In the genomic region with DNA sequence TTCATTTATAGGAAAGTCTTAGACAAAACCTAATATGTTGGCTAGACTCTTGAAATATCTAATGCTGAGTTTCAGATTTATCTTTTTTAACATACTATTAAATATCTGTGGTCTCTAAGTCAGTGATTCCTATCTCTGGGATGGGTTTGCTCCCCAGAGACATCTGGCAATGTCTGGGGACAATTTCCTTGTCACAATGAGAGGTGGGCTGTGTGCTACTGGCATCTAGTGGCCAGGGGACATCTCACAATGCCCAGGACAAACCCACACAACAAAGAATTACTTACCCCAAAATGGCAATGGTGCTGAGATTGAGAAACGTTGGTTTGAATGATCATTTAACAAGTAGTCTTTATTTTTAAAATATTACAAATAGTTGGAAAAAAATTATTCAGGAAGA, we compare ENCODE assay signal across 9 cellular contexts.
DNase-seq lines count a peak whose midpoint lies in the region; ATAC-seq and TF ChIP-seq lines count a peak whose summit lies in the region.
"Had no signal": no experiment of that assay in that cellular context is flagged by ENCODE, and none has a peak within 500 bp of the region (broad histone marks: within the 10 kb centered on the region; RNA-seq: fewer than 3 reads in every experiment).

No MANE protein-coding gene starts in this region.

- H3K4me3 ChIP-seq in GM12865 (ENCODE audit: low read depth, low read length) (no peak overlapping the region), parathyroid adenoma (ENCODE audit: low read depth, low read length) (no peak overlapping the region)

- no peak overlapping the region for H2AFZ ChIP-seq in parathyroid adenoma

- no peaks in the 10 kb centered on the region for H3K9me3 Mint-ChIP-seq in chondrocyte (ENCODE audit: low read depth)

- H3K4me1 Mint-ChIP-seq in chondrocyte (ENCODE audit: low read depth): peaks cover 2% of the 10 kb centered on the region
- H3K4me1 Mint-ChIP-seq: activated naive CD4-positive, alpha-beta T cell treated with anti-CD3 and anti-CD28 coated beads, Interleukin-2, amount 50 U/mL, for 24 hours had no signal

- no peaks in the 10 kb centered on the region for H3K9me3 ChIP-seq in parathyroid adenoma (ENCODE audit: control insufficient read depth, low read length)

- H3K27me3 Mint-ChIP-seq in chondrocyte (ENCODE audit: low read depth): no peaks in the 10 kb centered on the region
- H3K27me3 Mint-ChIP-seq: activated naive CD4-positive, alpha-beta T cell treated with anti-CD3 and anti-CD28 coated beads, Interleukin-2, amount 50 U/mL, for 24 hours had no signal

- no peak overlapping the region for H3K27ac Mint-ChIP-seq in chondrocyte (ENCODE audit: unreplicated experiment)
- H3K27ac Mint-ChIP-seq: activated naive CD4-positive, alpha-beta T cell treated with anti-CD3 and anti-CD28 coated beads, Interleukin-2, amount 50 U/mL, for 24 hours had no signal

- H3K4me1 ChIP-seq in parathyroid adenoma: no peaks in the 10 kb centered on the region

- H3K4me3 Mint-ChIP-seq in chondrocyte (ENCODE audit: unreplicated experiment): no peak overlapping the region
- H3K4me3 Mint-ChIP-seq: activated naive CD4-positive, alpha-beta T cell treated with anti-CD3 and anti-CD28 coated beads, Interleukin-2, amount 50 U/mL, for 24 hours had no signal

- H3K36me3 Mint-ChIP-seq in chondrocyte (ENCODE audit: low read depth): peaks cover 9% of the 10 kb centered on the region
- H3K36me3 Mint-ChIP-seq: activated naive CD4-positive, alpha-beta T cell treated with anti-CD3 and anti-CD28 coated beads, Interleukin-2, amount 50 U/mL, for 24 hours had no signal

- H3K27ac ChIP-seq in parathyroid adenoma: no peak overlapping the region

- no peak overlapping the region for H3K4me2 ChIP-seq in parathyroid adenoma (ENCODE audit: low read length)

- no peaks in the 10 kb centered on the region for H3K27me3 ChIP-seq in parathyroid adenoma (ENCODE audit: control insufficient read depth, insufficient read depth, low read length)

- no peaks in the 10 kb centered on the region for H3K79me2 ChIP-seq in parathyroid adenoma

- ATAC-seq in HG03457 (IDR thresholded peaks at IDR 0.05; ENCODE audit: unreplicated experiment) (no peak), esophagus mucosa (no peak), GM19452 (IDR thresholded peaks at IDR 0.05; ENCODE audit: unreplicated experiment) (no peak)
- ATAC-seq: left ventricle myocardium superior had no signal

- DNase-seq in GM12865 (ENCODE audit: low read depth): peak; percentile 14
- peak; percentile 37 for DNase-seq in NCI-H1105 treated with DMSO at 0.1 percent for 48 hours (lab: John Stamatoyannopoulos, UW)
- DNase-seq in chondrocyte (ENCODE audit: low spot score): no peak
- DNase-seq: left ventricle myocardium superior had no signal

- TF ChIP-seq CTCF in GM12865 (IDR thresholded peaks at IDR 0.05; ENCODE audit: insufficient read depth, low read depth, low read length, missing control alignments): peak; percentile 22
- TF ChIP-seq CTCF in chondrocyte (IDR thresholded peaks at IDR 0.05): peak; percentile 74
- TF ChIP-seq CTCF in parathyroid adenoma (IDR thresholded peaks at IDR 0.05): peak; percentile 35

- H3K9ac ChIP-seq in parathyroid adenoma: no peak overlapping the region

- no peaks in the 10 kb centered on the region for H3K36me3 ChIP-seq in parathyroid adenoma (ENCODE audit: control insufficient read depth, insufficient read depth, low read length)

Comparison
In these comparisons a context has a peak if more than half of its experiments do, and no peak if none do; other contexts are left out.
1. CTCF ChIP-seq: peak in every context shown above with its lines; median percentile 74 in chondrocyte; 35 in parathyroid adenoma; 22 in GM12865.